ENCODE assay signal across 1 cellular context in genomic region chr9:136403538-136403914, GRCh38.
TF ChIP-seq lines count a peak whose summit lies in the region.

No MANE protein-coding gene starts in this region.

TF ChIP-seq in WTC11, 78 proteins besides CTCF, POLR2A, EP300 and RAD21 (continued from another document):
- TF ChIP-seq CREM (CRISPR knock-in tag; IDR thresholded peaks at IDR 0.05) (no peak), E2F1 (CRISPR knock-in tag; IDR thresholded peaks at IDR 0.05) (no peak), NFYB (CRISPR knock-in tag; conservative IDR thresholded peaks at IDR 0.05; ENCODE audit: low read depth) (no peak), JUN (CRISPR knock-in tag; IDR thresholded peaks at IDR 0.05) (no peak), GTF2I (CRISPR knock-in tag; conservative IDR thresholded peaks at IDR 0.05) (no peak), USF2 (CRISPR knock-in tag; IDR thresholded peaks at IDR 0.05) (no peak), SMAD3 (CRISPR knock-in tag; IDR thresholded peaks at IDR 0.05; ENCODE audit: borderline replicate concordance) (no peak), OVOL2 (CRISPR knock-in tag; IDR thresholded peaks at IDR 0.05; ENCODE audit: borderline replicate concordance) (no peak), NR2C2 (CRISPR knock-in tag; IDR thresholded peaks at IDR 0.05) (no peak)
TF ChIP-seq in WTC11: peak in this region for 0.
